Comparison of ENCODE assay signal across 28 cellular contexts in the genomic region with DNA sequence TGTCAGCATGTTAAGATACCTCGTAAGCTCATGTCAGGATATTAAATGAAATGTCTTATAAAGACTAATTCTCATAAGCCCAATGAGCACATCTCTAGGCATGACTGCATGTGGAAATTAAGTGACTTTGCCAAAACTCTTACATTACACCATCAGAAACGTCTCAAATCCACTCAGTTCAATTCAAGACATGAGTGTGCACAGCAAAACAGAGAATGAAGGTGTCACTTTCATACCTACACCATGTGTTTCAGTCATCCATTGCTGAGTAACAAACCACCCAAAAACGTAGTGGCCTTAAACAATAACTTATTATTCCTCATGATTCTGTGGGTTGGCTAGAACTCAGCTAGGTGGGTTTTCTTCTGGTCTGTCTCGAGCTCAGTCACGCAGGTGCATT.
"Had no signal": no experiment of that assay in that cellular context is flagged by ENCODE, and none has a peak within 500 bp of the region (broad histone marks: within the 10 kb centered on the region; RNA-seq: fewer than 3 reads in every experiment).

No MANE protein-coding gene starts in this region.

- H3K27me3 Mint-ChIP-seq: activated B cell treated with CpG ODN at 0.5 μM for 24 hours; activated naive CD4-positive, alpha-beta T cell treated with anti-CD3 and anti-CD28 coated beads, Interleukin-2, amount 50 U/mL, for 24 hours; activated naive CD8-positive, alpha-beta T cell treated with anti-CD3 and anti-CD28 coated beads, Interleukin-2, amount 50 U/mL, for 24 hours; T-cell had no signal

- H3K27me3 ChIP-seq: ascending aorta, body of pancreas had no signal

- DNase-seq: activated B cell treated with CpG ODN at 0.5 μM for 24 hours; activated CD4-positive, alpha-beta T cell treated with anti-CD3 and anti-CD28 coated beads for 4 hours; activated CD8-positive, alpha-beta memory T cell treated with anti-CD3 and anti-CD28 coated beads, Interleukin-2, amount 50 U/mL, for 48 hours; activated CD8-positive, alpha-beta T cell treated with anti-CD3 and anti-CD28 coated beads, Interleukin-2, amount 10 ng/mL, durations not matched to agents 7 days and 5 days; activated naive CD8-positive, alpha-beta T cell treated with anti-CD3 and anti-CD28 coated beads, Interleukin-2, amount 50 U/mL, for 24 hours; activated T-cell treated with anti-CD3 and anti-CD28 coated beads, Interleukin-2, amount 50 U/mL, for 4 hours; amniotic stem cell; body of pancreas; central memory CD4-positive, alpha-beta T cell; NCI-H1092; NCI-H1417; NCI-H1930; NCI-H2171; NCI-H345; NCI-H510A treated with DMSO at 0.1 percent for 48 hours; NCI-H69; NK-92 treated with Interleukin-12 subunit alpha and Interleukin-12 subunit beta, amount 100 ng/mL, for 24 hours; OCI-M1; RPMI8226; T-cell; T-helper 2 cell; T1000 had no signal

- H3K4me1 ChIP-seq: ascending aorta, body of pancreas had no signal

- H3K27ac Mint-ChIP-seq: activated B cell treated with CpG ODN at 0.5 μM for 24 hours; activated CD8-positive, alpha-beta T cell treated with anti-CD3 and anti-CD28 coated beads, Interleukin-2, amount 10 ng/mL, durations not matched to agents 7 days and 5 days; activated naive CD4-positive, alpha-beta T cell treated with anti-CD3 and anti-CD28 coated beads, Interleukin-2, amount 50 U/mL, for 24 hours; activated naive CD8-positive, alpha-beta T cell treated with anti-CD3 and anti-CD28 coated beads, Interleukin-2, amount 50 U/mL, for 24 hours; T-cell had no signal

- H3K4me3 Mint-ChIP-seq: activated B cell treated with CpG ODN at 0.5 μM for 24 hours; activated CD8-positive, alpha-beta T cell treated with anti-CD3 and anti-CD28 coated beads, Interleukin-2, amount 10 ng/mL, durations not matched to agents 7 days and 5 days; activated naive CD4-positive, alpha-beta T cell treated with anti-CD3 and anti-CD28 coated beads, Interleukin-2, amount 50 U/mL, for 24 hours; activated naive CD8-positive, alpha-beta T cell treated with anti-CD3 and anti-CD28 coated beads, Interleukin-2, amount 50 U/mL, for 24 hours; activated T-cell treated with anti-CD3 and anti-CD28 coated beads, Interleukin-2, amount 50 U/mL, for 4 hours; T-cell had no signal

- H3K9me3 ChIP-seq: ascending aorta, body of pancreas had no signal

- H3K9me3 Mint-ChIP-seq: activated B cell treated with CpG ODN at 0.5 μM for 24 hours; activated naive CD4-positive, alpha-beta T cell treated with anti-CD3 and anti-CD28 coated beads, Interleukin-2, amount 50 U/mL, for 24 hours; activated naive CD8-positive, alpha-beta T cell treated with anti-CD3 and anti-CD28 coated beads, Interleukin-2, amount 50 U/mL, for 24 hours; activated T-cell treated with anti-CD3 and anti-CD28 coated beads, Interleukin-2, amount 50 U/mL, for 4 hours had no signal

- H3K4me1 Mint-ChIP-seq: activated B cell treated with CpG ODN at 0.5 μM for 24 hours; activated naive CD4-positive, alpha-beta T cell treated with anti-CD3 and anti-CD28 coated beads, Interleukin-2, amount 50 U/mL, for 24 hours; activated naive CD8-positive, alpha-beta T cell treated with anti-CD3 and anti-CD28 coated beads, Interleukin-2, amount 50 U/mL, for 24 hours had no signal

- H3K4me3 ChIP-seq: ascending aorta, body of pancreas, SK-N-MC had no signal

- H3K27ac ChIP-seq: ascending aorta, body of pancreas, KMS-11, SK-N-MC had no signal

- ATAC-seq: activated CD8-positive, alpha-beta T cell treated with anti-CD3 and anti-CD28 coated beads, Interleukin-2, amount 10 ng/mL, durations not matched to agents 7 days and 5 days; activated naive CD8-positive, alpha-beta T cell treated with anti-CD3 and anti-CD28 coated beads, Interleukin-2, amount 50 U/mL, for 24 hours; body of pancreas; Panc1; Right ventricle myocardium inferior; T-cell had no signal
